In the genomic region with DNA sequence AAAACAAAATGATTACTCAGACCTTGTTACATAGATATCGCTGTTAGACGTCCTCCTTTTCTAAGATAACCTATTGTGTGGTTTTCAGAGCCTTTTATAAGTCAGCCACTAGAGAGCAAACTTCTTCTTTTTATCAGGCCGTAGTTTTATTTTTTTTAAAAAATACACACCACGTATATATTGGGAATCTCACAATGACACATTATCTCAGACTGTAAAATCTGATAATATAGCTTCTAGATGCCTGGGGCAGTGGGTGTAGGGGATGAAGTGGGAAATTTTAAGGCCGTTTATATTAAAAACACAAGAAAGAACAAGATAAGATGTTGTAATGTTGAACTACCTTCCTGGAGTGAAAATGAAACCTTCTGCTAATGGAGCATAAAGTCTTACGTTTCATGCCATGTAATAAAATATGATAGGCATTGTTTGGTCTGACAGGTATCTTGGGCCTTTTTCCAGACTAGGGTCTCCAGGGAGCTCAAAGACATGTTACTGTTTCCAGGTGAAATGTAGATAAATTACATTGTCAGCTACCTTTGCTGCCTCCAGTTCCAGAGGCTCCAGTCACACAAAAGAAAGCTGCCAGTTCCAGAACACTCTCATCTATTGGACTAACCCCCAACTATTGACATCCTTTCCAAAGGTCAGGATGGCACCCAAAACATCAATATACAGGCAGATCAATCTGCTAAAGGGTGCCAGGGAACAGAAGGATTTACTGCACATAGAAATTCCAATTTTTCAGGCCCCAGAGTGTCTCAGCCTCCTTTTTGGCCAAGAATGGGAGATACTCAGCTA, we compare ENCODE assay signal across 8 cellular contexts.
DNase-seq lines count a peak whose midpoint lies in the region; ATAC-seq, FAIRE-seq and TF ChIP-seq lines count a peak whose summit lies in the region.

No MANE protein-coding gene starts in this region.

- TF ChIP-seq CTCF in neutrophil (IDR thresholded peaks at IDR 0.05) = no peak

- FAIRE-seq in endometrium (lab: Jason Lieb, UNC) = peak; percentile 97

- peak; percentile 14 for DNase-seq in NCI-H748 (lab: John Stamatoyannopoulos, UW; ENCODE audit: unreplicated experiment)
- no peak for DNase-seq in NCI-H748 treated with DMSO at 0.1 percent for 48 hours (lab: John Stamatoyannopoulos, UW)
- DNase-seq in SK-MEL-5 (ENCODE audit: low read depth, low spot score) = peak; percentile 36
- no peak for DNase-seq in NK-92 treated with Interleukin-12 subunit alpha and Interleukin-12 subunit beta, amount 100 ng/mL, for 24 hours (lab: John Stamatoyannopoulos, UW)

- H3K9me3 ChIP-seq in KOPT-K1 (ENCODE audit: insufficient read depth, low read length, poor library complexity, severe bottlenecking) (no peaks in the 10 kb centered on the region), neutrophil (no peaks in the 10 kb centered on the region)

- H3K27me3 ChIP-seq in neutrophil = no peaks in the 10 kb centered on the region

- H3K4me1 ChIP-seq in neutrophil (ENCODE audit: control insufficient read depth in 1 of 2, insufficient read depth in 1 of 2, low read depth in 1 of 2, low read length in 1 of 2) = peaks cover 23 to 26% of the 10 kb centered on the region in 2 experiments

- peak; percentile 66 for ATAC-seq in GM21717 (IDR thresholded peaks at IDR 0.05; ENCODE audit: unreplicated experiment)

- H3K36me3 ChIP-seq in KOPT-K1 (ENCODE audit: insufficient read depth, low read length) = no peaks in the 10 kb centered on the region
- no peaks in the 10 kb centered on the region for H3K36me3 ChIP-seq in neutrophil

- in situ Hi-C loops in SK-MEL-5 (cut with HindIII; ENCODE audit: low pct_unique_long_range_greater_than_20kb, low sequenced_read_pairs) = no loop called here

- peak overlapping the region; percentile 35 to 46 for H3K4me3 ChIP-seq in neutrophil (ENCODE audit: low read depth in 1 of 2, low read length in 1 of 2)

- H3K27ac ChIP-seq in KOPT-K1 (ENCODE audit: low read depth, low read length, poor library complexity, severe bottlenecking) = peak overlapping the region; percentile 22
- peak overlapping the region; percentile 75 for H3K27ac ChIP-seq in neutrophil

Comparison
In these comparisons a context has a peak if more than half of its experiments do, and no peak if none do; other contexts are left out.
1. DNase-seq: peak in NCI-H748 (single experiment) and SK-MEL-5 (single experiment); none in NCI-H748 treated with DMSO at 0.1 percent for 48 hours (single experiment) and NK-92 treated with Interleukin-12 subunit alpha and Interleukin-12 subunit beta, amount 100 ng/mL, for 24 hours (single experiment).